10 cellular contexts compared by ENCODE assay signal in genomic region chr11:19978668-19979518, GRCh38.
DNase-seq lines count a peak whose midpoint lies in the region; FAIRE-seq and TF ChIP-seq lines count a peak whose summit lies in the region.
"Had no signal": no experiment of that assay in that cellular context is flagged by ENCODE, and none has a peak within 500 bp of the region (broad histone marks: within the 10 kb centered on the region; RNA-seq: fewer than 3 reads in every experiment).

No MANE protein-coding gene starts in this region.

- no peak overlapping the region for H3K27ac Mint-ChIP-seq in endothelial cell (ENCODE audit: unreplicated experiment)

- peak overlapping the region; percentile 17 for H3K4me2 ChIP-seq in GM23248 (ENCODE audit: unreplicated experiment)

- H3K4me3 Mint-ChIP-seq in endothelial cell (ENCODE audit: unreplicated experiment), result no peak overlapping the region

- no peaks in the 10 kb centered on the region for H3K9me3 Mint-ChIP-seq in endothelial cell (ENCODE audit: unreplicated experiment)

- peak; percentile 66 for FAIRE-seq in GM18507 (lab: Jason Lieb, UNC)

- H3K4me1 ChIP-seq in GM23248 (ENCODE audit: insufficient read depth), result peaks cover 38% of the 10 kb centered on the region
- no peaks in the 10 kb centered on the region for H3K4me1 ChIP-seq in effector memory CD4-positive, alpha-beta T cell (ENCODE audit: control insufficient read depth, insufficient read depth, low read length, poor library complexity, severe bottlenecking)

- H3K36me3 Mint-ChIP-seq in endothelial cell (ENCODE audit: low read depth, unreplicated experiment), result no peaks in the 10 kb centered on the region

- H3K9me2 ChIP-seq in GM23248 (ENCODE audit: insufficient read depth), result no peaks in the 10 kb centered on the region

- DNase-seq in GM18507 (ENCODE audit: extremely low spot score, insufficient read length, low read depth), result peak; percentile 12
- DNase-seq in GM23248, result peak; percentile 84
- peak; percentile 59 for DNase-seq in MV-4-11 (lab: John Stamatoyannopoulos, UW)
- peak; percentile 90 for DNase-seq in fibroblast of the aortic adventitia (ENCODE audit: low read depth)
- peak; percentile 56 for DNase-seq in ureter (ENCODE audit: low spot score)
- DNase-seq in endothelial cell (ENCODE audit: low spot score), result no peak
- no peak for DNase-seq in NCI-H2081 (lab: John Stamatoyannopoulos, UW)
- no peak for DNase-seq in effector memory CD4-positive, alpha-beta T cell

- H3K27me3 Mint-ChIP-seq in endothelial cell (ENCODE audit: unreplicated experiment), result peaks cover 1% of the 10 kb centered on the region

- no peaks in the 10 kb centered on the region for H3K36me3 ChIP-seq in GM23248 (ENCODE audit: low read depth)
- H3K36me3 ChIP-seq in effector memory CD4-positive, alpha-beta T cell (ENCODE audit: control insufficient read depth, insufficient read depth, low read length), result no peaks in the 10 kb centered on the region

- H3K27me3 ChIP-seq in GM23248 (replicated peaks; ENCODE audit: insufficient read depth), result no peaks in the 10 kb centered on the region
- H3K27me3 ChIP-seq in effector memory CD4-positive, alpha-beta T cell (replicated peaks; ENCODE audit: control insufficient read depth, insufficient read depth, low read length, poor library complexity, severe bottlenecking), result no peaks in the 10 kb centered on the region
- H3K27me3 ChIP-seq: neutrophil had no signal

- H2AFZ ChIP-seq in GM23248, result peak overlapping the region; percentile 56

- H3K4me3 ChIP-seq in GM23248 (no peak overlapping the region), fibroblast of the aortic adventitia (ENCODE audit: low read depth, low read length) (no peak overlapping the region)
- no peak overlapping the region for H3K4me3 ChIP-seq in effector memory CD4-positive, alpha-beta T cell (ENCODE audit: insufficient read depth, low read depth, low read length, poor library complexity, severe bottlenecking)

- peaks cover 3% of the 10 kb centered on the region for H3K4me1 Mint-ChIP-seq in endothelial cell (ENCODE audit: unreplicated experiment)

- H3K79me2 ChIP-seq in GM23248 (ENCODE audit: insufficient read depth), result peaks cover 87% of the 10 kb centered on the region

- peak overlapping the region; percentile 94 for H3K27ac ChIP-seq in GM23248
- no peak overlapping the region for H3K27ac ChIP-seq in effector memory CD4-positive, alpha-beta T cell (ENCODE audit: insufficient read depth, low read length, poor library complexity, severe bottlenecking)
- H3K27ac ChIP-seq: neutrophil, VCaP had no signal

- H3F3A ChIP-seq in GM23248 (ENCODE audit: insufficient read depth), result peaks cover 44% of the 10 kb centered on the region

- in situ Hi-C loops in GM23248 (cut with MboI), result no loop called here

- no peak for TF ChIP-seq CTCF in fibroblast of the aortic adventitia (IDR thresholded peaks at IDR 0.05; ENCODE audit: insufficient read depth, low read length)
- TF ChIP-seq CTCF in endothelial cell (IDR thresholded peaks at IDR 0.05; ENCODE audit: unreplicated experiment), result no peak

- H3K9me3 ChIP-seq in GM23248 (ENCODE audit: low read depth), result no peaks in the 10 kb centered on the region
- no peaks in the 10 kb centered on the region for H3K9me3 ChIP-seq in effector memory CD4-positive, alpha-beta T cell (ENCODE audit: control insufficient read depth, low read length)
- H3K9me3 ChIP-seq: neutrophil had no signal

- WGBS in GM23248 (ENCODE audit: low coverage in 1 of 2, low lambda C conversion rate in 2 of 2, missing lambda C conversion rate in 2 of 2), 2 experiments, result 70 to 73% methylated on average over 8 of the region's 8 CpGs

- peak overlapping the region; percentile 65 for H3K9ac ChIP-seq in GM23248

- H4K20me1 ChIP-seq in GM23248 (ENCODE audit: insufficient read depth), result no peaks in the 10 kb centered on the region

Comparison
In these comparisons a context has a peak if more than half of its experiments do, and no peak if none do; other contexts are left out.
1. DNase-seq: peak in GM18507 (single experiment), GM23248 (single experiment), MV-4-11 (single experiment), fibroblast of the aortic adventitia (single experiment) and ureter (single experiment); none in endothelial cell (single experiment), NCI-H2081 (0 of 2) and effector memory CD4-positive, alpha-beta T cell (0 of 3).